Comparison of ENCODE assay signal across 21 cellular contexts in the genomic region with DNA sequence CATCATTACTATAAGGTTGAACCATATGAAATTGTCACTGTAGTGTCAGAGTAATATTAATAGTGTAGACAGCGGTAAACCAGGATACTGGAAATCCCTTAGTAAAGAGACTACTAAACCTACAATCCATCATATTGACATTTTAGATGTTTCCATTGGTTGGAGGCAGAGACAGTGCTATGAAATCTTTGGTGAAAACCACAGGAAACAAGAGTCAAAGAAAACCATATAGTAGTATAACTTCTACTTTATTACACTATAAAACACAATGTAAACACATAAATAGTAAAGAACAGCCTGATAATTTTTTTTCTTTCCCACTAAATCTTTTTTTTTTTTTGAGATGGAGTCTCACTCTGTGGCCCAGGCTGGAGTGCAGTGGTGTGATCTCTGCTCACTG. TPM values are rescaled to one million over a fixed set of nuclear protein-coding genes. Genes with fewer than 3 reads are reported as not detected.
A peak's percentile ranks its signal among the peaks of the same experiment; 100 is the strongest.
DNase-seq lines count a peak whose midpoint lies in the region; ATAC-seq and TF ChIP-seq lines count a peak whose summit lies in the region.
"Had no signal": no experiment of that assay in that cellular context is flagged by ENCODE, and none has a peak within 500 bp of the region (broad histone marks: within the 10 kb centered on the region; RNA-seq: fewer than 3 reads in every experiment).

No MANE protein-coding gene starts in this region.

- no peaks in the 10 kb centered on the region for H3K27me3 Mint-ChIP-seq in activated CD4-positive, alpha-beta T cell treated with anti-CD3 and anti-CD28 coated beads, Interleukin-2, amount 10 ng/mL, durations not matched to agents 24 days and 14 days
- peaks cover 2% of the 10 kb centered on the region for H3K27me3 Mint-ChIP-seq in glutamatergic neuron (ENCODE audit: unreplicated experiment)
- H3K27me3 Mint-ChIP-seq: CD4-positive, CD25-positive, alpha-beta regulatory T cell had no signal

- peaks cover 27% of the 10 kb centered on the region for H3K36me3 Mint-ChIP-seq in activated CD4-positive, alpha-beta T cell treated with anti-CD3 and anti-CD28 coated beads, Interleukin-2, amount 10 ng/mL, durations not matched to agents 24 days and 14 days (ENCODE audit: low read depth)
- H3K36me3 Mint-ChIP-seq in glutamatergic neuron (ENCODE audit: unreplicated experiment) = no peaks in the 10 kb centered on the region
- H3K36me3 Mint-ChIP-seq: CD4-positive, CD25-positive, alpha-beta regulatory T cell had no signal

- peaks cover 70% of the 10 kb centered on the region for H3K4me1 Mint-ChIP-seq in activated CD4-positive, alpha-beta T cell treated with anti-CD3 and anti-CD28 coated beads, Interleukin-2, amount 10 ng/mL, durations not matched to agents 24 days and 14 days
- peaks cover 18% of the 10 kb centered on the region for H3K4me1 Mint-ChIP-seq in glutamatergic neuron (ENCODE audit: low read depth, unreplicated experiment)

- H3K27me3 ChIP-seq in RWPE2 (ENCODE audit: insufficient read depth, poor library complexity, severe bottlenecking) = no peaks in the 10 kb centered on the region
- H3K27me3 ChIP-seq in tibial artery = no peaks in the 10 kb centered on the region
- H3K27me3 ChIP-seq: SJSA1 had no signal

- H3K36me3 ChIP-seq in RWPE2 (ENCODE audit: low read depth) (no peaks in the 10 kb centered on the region), tibial artery (no peaks in the 10 kb centered on the region)
- H3K36me3 ChIP-seq: HAP-1, SJSA1 had no signal

- H3K4me3 ChIP-seq in RWPE2 (ENCODE audit: severe bottlenecking) (no peak overlapping the region), tibial artery (no peak overlapping the region)
- H3K4me3 ChIP-seq: GM23248, HAP-1, PC-9, SJSA1 had no signal

- DNase-seq in activated CD4-positive, alpha-beta T cell treated with anti-CD3 and anti-CD28 coated beads, Interleukin-2, amount 10 ng/mL, durations not matched to agents 24 days and 14 days = no peak
- no peak for DNase-seq in activated CD4-positive, alpha-beta T cell treated with anti-CD3 and anti-CD28 coated beads for 1 hour
- DNase-seq in RWPE2 (ENCODE audit: low spot score) = no peak
- no peak for DNase-seq in glutamatergic neuron
- DNase-seq in NCI-H1048 (lab: John Stamatoyannopoulos, UW) = no peak
- no peak for DNase-seq in tibial artery
- DNase-seq: 8988T; Caco-2; CD4-positive, CD25-positive, alpha-beta regulatory T cell; GM23248; KBM-7; NCI-H1417 treated with DMSO at 0.1 percent for 48 hours; NCI-H187 treated with DMSO at 0.1 percent for 48 hours; NCI-H345; NCI-H526; PC-9 had no signal

- H3K4me3 Mint-ChIP-seq in activated CD4-positive, alpha-beta T cell treated with anti-CD3 and anti-CD28 coated beads, Interleukin-2, amount 10 ng/mL, durations not matched to agents 24 days and 14 days = no peak overlapping the region
- no peak overlapping the region for H3K4me3 Mint-ChIP-seq in glutamatergic neuron (ENCODE audit: unreplicated experiment)
- H3K4me3 Mint-ChIP-seq: B cell; CD4-positive, CD25-positive, alpha-beta regulatory T cell had no signal

- ATAC-seq in RWPE2 (ENCODE audit: low read depth) = no peak
- ATAC-seq in GM19395 (IDR thresholded peaks at IDR 0.05; ENCODE audit: unreplicated experiment) = no peak

- H3K27ac ChIP-seq in C4-2B = peak overlapping the region; percentile 42; the same call in 1 of the 2 replicates
- H3K27ac ChIP-seq in RWPE2 (ENCODE audit: poor library complexity, severe bottlenecking) = peak overlapping the region; percentile 97
- no peak overlapping the region for H3K27ac ChIP-seq in tibial artery
- H3K27ac ChIP-seq: GM23248, PC-9, SJSA1 had no signal

- intact Hi-C loops in activated CD4-positive, alpha-beta T cell treated with anti-CD3 and anti-CD28 coated beads, Interleukin-2, amount 10 ng/mL, durations not matched to agents 24 days and 14 days (cut with micrococcal nuclease) = no loop called here
- intact Hi-C loops in tibial artery (cut with DNase I; ENCODE audit: low total_unique reads) = no loop called here

- peak overlapping the region; percentile 29 for H3K27ac Mint-ChIP-seq in activated CD4-positive, alpha-beta T cell treated with anti-CD3 and anti-CD28 coated beads, Interleukin-2, amount 10 ng/mL, durations not matched to agents 24 days and 14 days
- H3K27ac Mint-ChIP-seq in glutamatergic neuron (ENCODE audit: unreplicated experiment) = peak overlapping the region; percentile 90
- H3K27ac Mint-ChIP-seq: B cell; CD4-positive, CD25-positive, alpha-beta regulatory T cell had no signal

- TF ChIP-seq CTCF in C4-2B (conservative IDR thresholded peaks at IDR 0.05) (no peak), RWPE2 (IDR thresholded peaks at IDR 0.05; ENCODE audit: poor library complexity, severe bottlenecking) (no peak), glutamatergic neuron (IDR thresholded peaks at IDR 0.05; ENCODE audit: partially characterized antibody, unreplicated experiment) (no peak), tibial artery (IDR thresholded peaks at IDR 0.05) (no peak)

- H3K4me1 ChIP-seq in RWPE2 (ENCODE audit: insufficient read depth, poor library complexity, severe bottlenecking) = peaks cover 33% of the 10 kb centered on the region
- H3K4me1 ChIP-seq in tibial artery = peaks cover 0 to 27% (median 21%) of the 10 kb centered on the region in 4 donors
- H3K4me1 ChIP-seq: HAP-1 had no signal

- peaks cover 3% of the 10 kb centered on the region for H3K9me3 Mint-ChIP-seq in activated CD4-positive, alpha-beta T cell treated with anti-CD3 and anti-CD28 coated beads, Interleukin-2, amount 10 ng/mL, durations not matched to agents 24 days and 14 days
- H3K9me3 Mint-ChIP-seq in glutamatergic neuron (ENCODE audit: unreplicated experiment) = peaks cover 2% of the 10 kb centered on the region
- H3K9me3 Mint-ChIP-seq: CD4-positive, CD25-positive, alpha-beta regulatory T cell had no signal

- H3K9me3 ChIP-seq in RWPE2 (ENCODE audit: severe bottlenecking) (no peaks in the 10 kb centered on the region), tibial artery (no peaks in the 10 kb centered on the region)
- H3K9me3 ChIP-seq: Caco-2, HAP-1, SJSA1 had no signal

RNA-seq across cellular contexts. Expression of a gene that starts 15.9 kb away (rescaled TPM):
- 15.7 and 19.1 TPM in 2 replicates for total RNA-seq in activated CD4-positive, alpha-beta T cell treated with anti-CD3 and anti-CD28 coated beads, Interleukin-2, amount 10 ng/mL, durations not matched to agents 24 days and 14 days
- 21.2 TPM for total RNA-seq in glutamatergic neuron (ENCODE audit: unreplicated experiment)

Comparison
In these comparisons a context has a peak if more than half of its experiments do, and no peak if none do; other contexts are left out.
1. H3K27ac ChIP-seq: peak in C4-2B (single experiment) and RWPE2 (single experiment); none in tibial artery (0 of 2).